ENCODE assay signal across 12 cellular contexts in genomic region chr15:99437315-99438221, GRCh38.
A peak's percentile ranks its signal among the peaks of the same experiment; 100 is the strongest.
DNase-seq lines count a peak whose midpoint lies in the region; ATAC-seq and TF ChIP-seq lines count a peak whose summit lies in the region.
"Had no signal": no experiment of that assay in that cellular context is flagged by ENCODE, and none has a peak within 500 bp of the region (broad histone marks: within the 10 kb centered on the region; RNA-seq: fewer than 3 reads in every experiment).

No MANE protein-coding gene starts in this region.

- no peaks in the 10 kb centered on the region for H3K9me3 Mint-ChIP-seq in H9
- H3K9me3 Mint-ChIP-seq in activated naive CD8-positive, alpha-beta T cell treated with anti-CD3 and anti-CD28 coated beads, Interleukin-2, amount 10 ng/mL, durations not matched to agents 7 days and 5 days: no peaks in the 10 kb centered on the region
- no peaks in the 10 kb centered on the region for H3K9me3 Mint-ChIP-seq in activated CD8-positive, alpha-beta T cell treated with anti-CD3 and anti-CD28 coated beads for 36 hours

- no peaks in the 10 kb centered on the region for H3K9me3 ChIP-seq in H9 (ENCODE audit: control insufficient read depth, low read depth, low read length)
- no peaks in the 10 kb centered on the region for H3K9me3 ChIP-seq in spleen
- H3K9me3 ChIP-seq: Caco-2, mucosa of descending colon had no signal

- intact Hi-C loops in lower leg skin (cut with DNase I; ENCODE audit: low total_unique reads): no loop called here
- intact Hi-C loops in spleen (cut with DNase I; ENCODE audit: low total_unique reads): no loop called here
- intact Hi-C loops in activated CD8-positive, alpha-beta T cell treated with anti-CD3 and anti-CD28 coated beads for 36 hours (cut with micrococcal nuclease): no loop called here

- TF ChIP-seq POLR2A in lower leg skin (IDR thresholded peaks at IDR 0.05): no peak
- TF ChIP-seq POLR2A in spleen (IDR thresholded peaks at IDR 0.05): no peak

- no peaks in the 10 kb centered on the region for H3K36me3 ChIP-seq in spleen

- H3K56ac ChIP-seq in H9 (ENCODE audit: insufficient read length, low read depth, low read length): no peak overlapping the region

- no peak overlapping the region for H2BK5ac ChIP-seq in H9 (ENCODE audit: insufficient read length, low read length)

- H3K79me1 ChIP-seq in H9 (ENCODE audit: insufficient read depth, low read depth, low read length, poor library complexity, severe bottlenecking): no peaks in the 10 kb centered on the region

- H4K5ac ChIP-seq in H9 (ENCODE audit: insufficient read length, low read depth, low read length): no peak overlapping the region

- H2BK120ac ChIP-seq in H9 (ENCODE audit: low read depth, low read length, poor library complexity, severe bottlenecking): no peak overlapping the region

- no peak overlapping the region for H3K9ac ChIP-seq in H9 (ENCODE audit: extremely low read depth, insufficient read length, low read length)

- H4K91ac ChIP-seq in H9 (ENCODE audit: insufficient read length, low read depth, low read length): no peak overlapping the region

- DNase-seq in H9: peak; percentile 26
- DNase-seq in activated naive CD8-positive, alpha-beta T cell treated with anti-CD3 and anti-CD28 coated beads, Interleukin-2, amount 10 ng/mL, durations not matched to agents 7 days and 5 days: peak; percentile 31
- DNase-seq in lower leg skin (ENCODE audit: low spot score in 2 of 2): peak; percentile 16 to 84
- peak; percentile 23 for DNase-seq in stimulated activated CD8-positive, alpha-beta memory T cell treated with anti-CD3 and anti-CD28 coated beads, Interleukin-4, amount 100 ng/mL, for 48 hours
- no peak for DNase-seq in spleen
- no peak for DNase-seq in hypothalamus (lab: John Stamatoyannopoulos, UW)
- no peak for DNase-seq in activated CD8-positive, alpha-beta T cell treated with anti-CD3 and anti-CD28 coated beads for 36 hours
- DNase-seq in cerebellar cortex (ENCODE audit: low spot score): no peak
- DNase-seq: Caco-2, NCI-H187 treated with DMSO at 0.1 percent for 48 hours, T-helper 2 cell had no signal

- no peak overlapping the region; a peak in 1 of 5 replicates for H3K4me3 Mint-ChIP-seq in H9
- H3K4me3 Mint-ChIP-seq in activated naive CD8-positive, alpha-beta T cell treated with anti-CD3 and anti-CD28 coated beads, Interleukin-2, amount 10 ng/mL, durations not matched to agents 7 days and 5 days: peak overlapping the region; percentile 60
- no peak overlapping the region for H3K4me3 Mint-ChIP-seq in activated CD8-positive, alpha-beta T cell treated with anti-CD3 and anti-CD28 coated beads for 36 hours

- no peak overlapping the region for H3K18ac ChIP-seq in H9 (ENCODE audit: insufficient read length, low read depth, low read length)

- H3K14ac ChIP-seq in H9 (ENCODE audit: insufficient read depth, low read length): peak overlapping the region; percentile 29; the same call in 1 of the 2 replicates

- no peaks in the 10 kb centered on the region; the same call in 1 of the 2 replicates for H3K27me3 Mint-ChIP-seq in H9 (ENCODE audit: low read depth)
- H3K27me3 Mint-ChIP-seq in activated naive CD8-positive, alpha-beta T cell treated with anti-CD3 and anti-CD28 coated beads, Interleukin-2, amount 10 ng/mL, durations not matched to agents 7 days and 5 days: peaks cover 4% of the 10 kb centered on the region
- H3K27me3 Mint-ChIP-seq in activated CD8-positive, alpha-beta T cell treated with anti-CD3 and anti-CD28 coated beads for 36 hours: no peaks in the 10 kb centered on the region

- no peak overlapping the region for H3T11ph ChIP-seq in H9 (ENCODE audit: low read length)

- no peak overlapping the region for H3K4me3 ChIP-seq in lower leg skin (ENCODE audit: low read depth, poor library complexity, severe bottlenecking)
- H3K4me3 ChIP-seq in spleen: no peak overlapping the region
- H3K4me3 ChIP-seq: mucosa of descending colon had no signal

- TF ChIP-seq CTCF in H9 (conservative IDR thresholded peaks at IDR 0.05): no peak
- no peak for TF ChIP-seq CTCF in lower leg skin (IDR thresholded peaks at IDR 0.05)
- TF ChIP-seq CTCF in spleen (IDR thresholded peaks at IDR 0.05 in 8 of 11, conservative IDR thresholded peaks at IDR 0.05 in 3 of 11): no peak
- no peak for TF ChIP-seq CTCF in activated CD8-positive, alpha-beta T cell treated with anti-CD3 and anti-CD28 coated beads for 36 hours (IDR thresholded peaks at IDR 0.05)

- CTCF ChIA-PET in activated CD8-positive, alpha-beta T cell treated with anti-CD3 and anti-CD28 coated beads for 36 hours (lab: Charles Lee): no interaction called here

- WGBS in H9 (ENCODE audit: extremely low coverage, insufficient read length, low lambda C conversion rate): no CpG with 5 or more reads among the region's 23 CpGs
- 71 to 75% methylated on average over 19 to 23 of the region's 23 CpGs for WGBS in lower leg skin, 2 donors
- 83 to 87% (median 85%) methylated on average over 18 to 23 of the region's 23 CpGs for WGBS in spleen, 5 donors

- H3K4ac ChIP-seq in H9 (ENCODE audit: low read depth, low read length): no peak overlapping the region

- H3K27me3 ChIP-seq in H9 (ENCODE audit: insufficient read depth, low read length) (no peaks in the 10 kb centered on the region), spleen (replicated peaks in 1 of 7) (no peaks in the 10 kb centered on the region)

- POLR2A ChIA-PET in activated naive CD8-positive, alpha-beta T cell treated with anti-CD3 and anti-CD28 coated beads, Interleukin-2, amount 10 ng/mL, durations not matched to agents 7 days and 5 days (lab: Charles Lee): no interaction called here
- POLR2A ChIA-PET in activated CD8-positive, alpha-beta T cell treated with anti-CD3 and anti-CD28 coated beads for 36 hours (lab: Charles Lee): no interaction called here

- H2AFZ ChIP-seq in H9 (ENCODE audit: low read length): no peak overlapping the region

- peaks cover 18 to 37% of the 10 kb centered on the region in 2 experiments for H3K4me1 Mint-ChIP-seq in H9
- H3K4me1 Mint-ChIP-seq in activated naive CD8-positive, alpha-beta T cell treated with anti-CD3 and anti-CD28 coated beads, Interleukin-2, amount 10 ng/mL, durations not matched to agents 7 days and 5 days: peaks cover 27% of the 10 kb centered on the region
- peaks cover 66% of the 10 kb centered on the region for H3K4me1 Mint-ChIP-seq in activated CD8-positive, alpha-beta T cell treated with anti-CD3 and anti-CD28 coated beads for 36 hours (ENCODE audit: low read depth)

- H4K8ac ChIP-seq in H9 (replicated peaks; ENCODE audit: insufficient read length, low read depth, low read length): no peak overlapping the region

- no peak overlapping the region for H2BK20ac ChIP-seq in H9 (ENCODE audit: low read depth, low read length, poor library complexity, severe bottlenecking)

- no peaks in the 10 kb centered on the region for H3K79me2 ChIP-seq in H9 (ENCODE audit: insufficient read depth, low read length)

- no peak overlapping the region for H3K4me2 ChIP-seq in H9 (ENCODE audit: insufficient read depth, insufficient read length, low read length)

- H2AK5ac ChIP-seq in H9 (ENCODE audit: insufficient read length, low read length): no peak overlapping the region

- no peak overlapping the region for H3K23ac ChIP-seq in H9 (ENCODE audit: insufficient read length, low read depth, low read length)

- no peak for ATAC-seq in activated naive CD8-positive, alpha-beta T cell treated with anti-CD3 and anti-CD28 coated beads, Interleukin-2, amount 10 ng/mL, durations not matched to agents 7 days and 5 days (ENCODE audit: low read depth)
- no peak for ATAC-seq in activated CD8-positive, alpha-beta T cell treated with anti-CD3 and anti-CD28 coated beads for 36 hours
- ATAC-seq: mucosa of descending colon had no signal

- H2BK12ac ChIP-seq in H9 (ENCODE audit: insufficient read length, low read depth, low read length): no peak overlapping the region

- no peaks in the 10 kb centered on the region for H3K36me3 Mint-ChIP-seq in H9 (ENCODE audit: insufficient read depth in 1 of 3, low read depth in 3 of 3)
- no peaks in the 10 kb centered on the region for H3K36me3 Mint-ChIP-seq in activated naive CD8-positive, alpha-beta T cell treated with anti-CD3 and anti-CD28 coated beads, Interleukin-2, amount 10 ng/mL, durations not matched to agents 7 days and 5 days
- no peaks in the 10 kb centered on the region for H3K36me3 Mint-ChIP-seq in activated CD8-positive, alpha-beta T cell treated with anti-CD3 and anti-CD28 coated beads for 36 hours (ENCODE audit: low read depth)

- H3K4me1 ChIP-seq in H9 (ENCODE audit: insufficient read depth, low read length): no peaks in the 10 kb centered on the region
- peaks cover 21 to 79% (median 51%) of the 10 kb centered on the region in 6 donors for H3K4me1 ChIP-seq in spleen
- H3K4me1 ChIP-seq: Caco-2 had no signal

- peak overlapping the region in 1 of 3 experiments; percentile 65; a peak in 3 of 7 replicates for H3K27ac Mint-ChIP-seq in H9
- H3K27ac Mint-ChIP-seq in activated naive CD8-positive, alpha-beta T cell treated with anti-CD3 and anti-CD28 coated beads, Interleukin-2, amount 10 ng/mL, durations not matched to agents 7 days and 5 days: no peak overlapping the region
- H3K27ac Mint-ChIP-seq in activated CD8-positive, alpha-beta T cell treated with anti-CD3 and anti-CD28 coated beads for 36 hours: no peak overlapping the region

- H2BK15ac ChIP-seq in H9 (ENCODE audit: low read depth, low read length): no peak overlapping the region

- no peaks in the 10 kb centered on the region for H3K23me2 ChIP-seq in H9 (ENCODE audit: insufficient read length, low read depth, low read length, poor library complexity, severe bottlenecking)

- H3K27ac ChIP-seq in H9 (ENCODE audit: insufficient read length, low read depth, low read length): no peak overlapping the region
- H3K27ac ChIP-seq in spleen: peak overlapping the region in 1 of 8 donors; percentile 10

- H4K20me1 ChIP-seq in H9 (ENCODE audit: control insufficient read depth, insufficient read depth, insufficient read length): no peaks in the 10 kb centered on the region

Comparison
In these comparisons a context has a peak if more than half of its experiments do, and no peak if none do; other contexts are left out.
1. DNase-seq: peak in H9 (single experiment), activated naive CD8-positive, alpha-beta T cell treated with anti-CD3 and anti-CD28 coated beads, Interleukin-2, amount 10 ng/mL, durations not matched to agents 7 days and 5 days (single experiment), lower leg skin (2 of 2) and stimulated activated CD8-positive, alpha-beta memory T cell treated with anti-CD3 and anti-CD28 coated beads, Interleukin-4, amount 100 ng/mL, for 48 hours (single experiment); none in spleen (single experiment), hypothalamus (0 of 51), activated CD8-positive, alpha-beta T cell treated with anti-CD3 and anti-CD28 coated beads for 36 hours (single experiment) and cerebellar cortex (single experiment).